In genomic region chr9:35740243-35740642, GRCh38 we compare ENCODE assay signal across 17 cellular contexts. TPM values are rescaled to one million over a fixed set of nuclear protein-coding genes. Genes with fewer than 3 reads are reported as not detected.
DNase-seq lines count a peak whose midpoint lies in the region; ATAC-seq, FAIRE-seq and TF ChIP-seq lines count a peak whose summit lies in the region.
"Had no signal": no experiment of that assay in that cellular context is flagged by ENCODE, and none has a peak within 500 bp of the region (broad histone marks: within the 10 kb centered on the region; RNA-seq: fewer than 3 reads in every experiment).

No MANE protein-coding gene starts in this region.

- peaks cover 11% of the 10 kb centered on the region for H3K4me1 ChIP-seq in HepG2 (ENCODE audit: insufficient read depth, low read length)

- H3K27ac ChIP-seq in HepG2 (ENCODE audit: extremely low read length, insufficient read depth, low read length) = no peak overlapping the region
- H3K27ac ChIP-seq: KMS-11, SK-N-MC had no signal

- no peaks in the 10 kb centered on the region for H3K27me3 ChIP-seq in HepG2 (ENCODE audit: control insufficient read depth in 1 of 2, insufficient read depth in 2 of 2, low read length in 2 of 2)
- H3K27me3 ChIP-seq: MG63 had no signal

- peaks cover 7% of the 10 kb centered on the region for H4K20me1 ChIP-seq in HepG2 (ENCODE audit: insufficient read depth, low read length)

- no peak for TF ChIP-seq RAD21 in HepG2 (CRISPR knock-in tag; IDR thresholded peaks at IDR 0.05)

- no peak overlapping the region for H3K4me2 ChIP-seq in HepG2 (ENCODE audit: low read depth, low read length)
- H3K4me2 ChIP-seq: KMS-11 had no signal

- no peak for TF ChIP-seq CTCF in HepG2 (CRISPR knock-in tag; IDR thresholded peaks at IDR 0.05)

- ATAC-seq in activated T-helper 17 cell treated with anti-CD3 and anti-CD28 coated beads, Interleukin-2, amount 50 U/mL, for 72 hours (replicated peaks) = no peak
- no peak for ATAC-seq in HepG2
- ATAC-seq in HG03378 (IDR thresholded peaks at IDR 0.05; ENCODE audit: unreplicated experiment) = no peak
- ATAC-seq: Panc1, Right ventricle myocardium inferior had no signal

- BruUV-seq in HepG2 (replicated peaks; lab: Mats Ljungman, UMichigan) = no TSS peak

- TF ChIP-seq EP300 in HepG2 (IDR thresholded peaks at IDR 0.05; ENCODE audit: low read depth in 2 of 2, low read length in 2 of 2) (no peak), HepG2 (CRISPR knock-in tag; IDR thresholded peaks at IDR 0.05; ENCODE audit: borderline replicate concordance) (no peak)

- H3K4me3 Mint-ChIP-seq in activated T-helper 17 cell treated with anti-CD3 and anti-CD28 coated beads, Interleukin-2, amount 50 U/mL, for 72 hours = no peak overlapping the region

- H3K9me3 Mint-ChIP-seq in activated T-helper 17 cell treated with anti-CD3 and anti-CD28 coated beads, Interleukin-2, amount 50 U/mL, for 72 hours = no peaks in the 10 kb centered on the region

- no peak for FAIRE-seq in HepG2 (lab: Jason Lieb, UNC)

- POLR2A ChIA-PET in HepG2 (lab: Yijun Ruan, JAX) = interaction anchor here (1.3 to 2.5 kb wide), 2 partner anchors 8 kb away, joined by 6 to 11 read pairs; partner anchors contain the start of genes CREB3, GBA2, RGP1 and TLN1

- peaks cover 94% of the 10 kb centered on the region for H3K36me3 Mint-ChIP-seq in activated T-helper 17 cell treated with anti-CD3 and anti-CD28 coated beads, Interleukin-2, amount 50 U/mL, for 72 hours (ENCODE audit: low read depth)

- intact Hi-C loops in HepG2 (cut with micrococcal nuclease; ENCODE audit: unreplicated experiment) = no loop called here

- H3K9me3 ChIP-seq in HepG2 (ENCODE audit: low read length) = no peaks in the 10 kb centered on the region
- H3K9me3 ChIP-seq: MG63 had no signal

- H3K27ac Mint-ChIP-seq in activated T-helper 17 cell treated with anti-CD3 and anti-CD28 coated beads, Interleukin-2, amount 50 U/mL, for 72 hours = peak overlapping the region; percentile 62

- CTCF ChIA-PET in HepG2 (lab: Yijun Ruan, JAX; ENCODE audit: low intra/inter-chr PET ratio, low total read pairs) = no interaction called here

- H3K9ac ChIP-seq in HepG2 (ENCODE audit: insufficient read depth, low read depth, low read length) = no peak overlapping the region
- H3K9ac ChIP-seq: KMS-11 had no signal

- no peak for DNase-seq in HepG2 (ENCODE audit: low spot score)
- no peak for DNase-seq in activated CD4-positive, CD25-positive, alpha-beta regulatory T cell (lab: John Stamatoyannopoulos, UW)
- DNase-seq: ACHN, COR-L47, DMS153, GOT3, MG63, NCI-H1092, NCI-H146, NCI-H2227 treated with DMSO at 0.1 percent for 48 hours, NCI-H524 had no signal

- 71% methylated on average over 2 of the region's 6 CpGs for WGBS in HepG2 (ENCODE audit: low lambda C conversion rate)

- H2AFZ ChIP-seq in HepG2 (ENCODE audit: low read length) = no peak overlapping the region

- H3K36me3 ChIP-seq in HepG2 (replicated peaks in 1 of 2; ENCODE audit: control insufficient read depth in 1 of 2, insufficient read depth in 2 of 2, low read length in 2 of 2) = peaks cover 53 to 94% of the 10 kb centered on the region in 2 experiments

- peaks cover 18% of the 10 kb centered on the region for H3K79me2 ChIP-seq in HepG2 (ENCODE audit: insufficient read depth, low read length)

- no peak; a peak in 1 of 4 replicates for TF ChIP-seq POLR2A in HepG2 (IDR thresholded peaks at IDR 0.05; ENCODE audit: insufficient read depth in 1 of 2, low read depth in 2 of 2, low read length in 2 of 2)

- no peaks in the 10 kb centered on the region for H3K27me3 Mint-ChIP-seq in activated T-helper 17 cell treated with anti-CD3 and anti-CD28 coated beads, Interleukin-2, amount 50 U/mL, for 72 hours

- in situ Hi-C loops in HepG2 (cut with HindIII; ENCODE audit: extremely low pct_ligation_motif_present, low pct_unique_long_range_greater_than_20kb) = no loop called here

- H3K4me3 ChIP-seq in HepG2 (replicated peaks in 1 of 3; ENCODE audit: insufficient read depth in 1 of 3, low read depth in 2 of 3, low read length in 3 of 3) = no peak overlapping the region
- H3K4me3 ChIP-seq: MG63, SK-N-MC had no signal

- H3K4me1 Mint-ChIP-seq in activated T-helper 17 cell treated with anti-CD3 and anti-CD28 coated beads, Interleukin-2, amount 50 U/mL, for 72 hours = peaks cover 16% of the 10 kb centered on the region

RNA-seq across cellular contexts. Expression of gene CREB3, which starts 7.8 kb away (rescaled TPM):
- 10 to 100 TPM; 23.9 to 40.3 TPM for total RNA-seq in activated T-helper 17 cell treated with anti-CD3 and anti-CD28 coated beads, Interleukin-2, amount 50 U/mL, for 72 hours
- 32.2 and 34.2 TPM in 2 replicates for total RNA-seq in HepG2 (2016; rRNA removed; fragmentation: Illumina TruSeq; extraction: Trizol)
- total RNA-seq in HepG2 (2016; cell fraction: cytosol; rRNA removed; fragmentation: Illumina TruSeq; extraction: Trizol; ENCODE audit: low read depth) = 16.4 and 24.8 TPM in 2 replicates
- total RNA-seq in HepG2 (2016; cell fraction: insoluble cytoplasmic fraction; rRNA removed; fragmentation: Illumina TruSeq; extraction: Trizol) = 35.0 and 35.4 TPM in 2 replicates
- 29.8 and 43.4 TPM in 2 replicates for total RNA-seq in HepG2 (2016; cell fraction: membrane; rRNA removed; fragmentation: Illumina TruSeq; extraction: Trizol)
- 19.0 and 22.6 TPM in 2 replicates for total RNA-seq in HepG2 (2016; cell fraction: nucleus; rRNA removed; fragmentation: Illumina TruSeq; extraction: Trizol)
- 11.1 and 13.5 TPM in 2 replicates for polyA plus RNA-seq in HepG2 (2011; rRNA removed)
- 12.6 and 15.2 TPM in 2 replicates for polyA plus RNA-seq in HepG2 (2011; cell fraction: cytosol; rRNA removed)
- polyA plus RNA-seq in HepG2 (2011; cell fraction: nucleus; rRNA removed) = 15.5 and 16.6 TPM in 2 replicates
- polyA plus RNA-seq in HepG2 (2012) = 12.3 and 13.3 TPM in 2 replicates
- polyA plus RNA-seq in HepG2 (2016; cell fraction: cytosol; fragmentation: Illumina TruSeq; extraction: Trizol; ENCODE audit: low read depth) = 16.3 and 25.4 TPM in 2 replicates
- polyA plus RNA-seq in HepG2 (2016; cell fraction: insoluble cytoplasmic fraction; fragmentation: Illumina TruSeq; extraction: Trizol; ENCODE audit: low read depth) = 29.0 and 30.9 TPM in 2 replicates
- polyA plus RNA-seq in HepG2 (2016; cell fraction: membrane; fragmentation: Illumina TruSeq; extraction: Trizol; ENCODE audit: low read depth) = 26.7 and 33.7 TPM in 2 replicates
- 27.3 and 30.5 TPM in 2 replicates for polyA plus RNA-seq in HepG2 (2016; cell fraction: nucleus; fragmentation: Illumina TruSeq; extraction: Trizol; ENCODE audit: insufficient read depth, low read depth)
- 14.5 and 21.8 TPM in 2 replicates for polyA minus RNA-seq in HepG2 (2011; rRNA and poly(A)+ RNA removed; ENCODE audit: low replicate concordance)
- 5.1 and 6.9 TPM in 2 replicates for polyA minus RNA-seq in HepG2 (2011; cell fraction: cytosol; rRNA and poly(A)+ RNA removed)
- polyA minus RNA-seq in HepG2 (2011; cell fraction: nucleus; rRNA and poly(A)+ RNA removed) = 9.9 and 11.1 TPM in 2 replicates

RNA-seq across cellular contexts. Expression of gene TLN1, which starts 8.2 kb away (rescaled TPM):
- 100 to 1,000 TPM; 293 to 458 TPM for total RNA-seq in activated T-helper 17 cell treated with anti-CD3 and anti-CD28 coated beads, Interleukin-2, amount 50 U/mL, for 72 hours
- 51.8 and 53.7 TPM in 2 replicates for total RNA-seq in HepG2 (2016; rRNA removed; fragmentation: Illumina TruSeq; extraction: Trizol)
- total RNA-seq in HepG2 (2016; cell fraction: cytosol; rRNA removed; fragmentation: Illumina TruSeq; extraction: Trizol; ENCODE audit: low read depth) = 5.4 and 5.6 TPM in 2 replicates
- total RNA-seq in HepG2 (2016; cell fraction: insoluble cytoplasmic fraction; rRNA removed; fragmentation: Illumina TruSeq; extraction: Trizol) = 48.7 and 53.6 TPM in 2 replicates
- 16.4 and 17.1 TPM in 2 replicates for total RNA-seq in HepG2 (2016; cell fraction: membrane; rRNA removed; fragmentation: Illumina TruSeq; extraction: Trizol)
- 44.1 and 46.3 TPM in 2 replicates for total RNA-seq in HepG2 (2016; cell fraction: nucleus; rRNA removed; fragmentation: Illumina TruSeq; extraction: Trizol)
- 35.2 and 52.6 TPM in 2 replicates for polyA plus RNA-seq in HepG2 (2011; rRNA removed)
- polyA plus RNA-seq in HepG2 (2011; cell fraction: cytosol; rRNA removed) = 26.4 and 37.0 TPM in 2 replicates
- 60.2 and 61.4 TPM in 2 replicates for polyA plus RNA-seq in HepG2 (2011; cell fraction: nucleus; rRNA removed)
- 37.0 and 57.6 TPM in 2 replicates for polyA plus RNA-seq in HepG2 (2012)
- 3.2 and 3.6 TPM in 2 replicates for polyA plus RNA-seq in HepG2 (2016; cell fraction: cytosol; fragmentation: Illumina TruSeq; extraction: Trizol; ENCODE audit: low read depth)
- polyA plus RNA-seq in HepG2 (2016; cell fraction: insoluble cytoplasmic fraction; fragmentation: Illumina TruSeq; extraction: Trizol; ENCODE audit: low read depth) = 38.8 and 63.9 TPM in 2 replicates
- 5.7 and 8.6 TPM in 2 replicates for polyA plus RNA-seq in HepG2 (2016; cell fraction: membrane; fragmentation: Illumina TruSeq; extraction: Trizol; ENCODE audit: low read depth)
- polyA plus RNA-seq in HepG2 (2016; cell fraction: nucleus; fragmentation: Illumina TruSeq; extraction: Trizol; ENCODE audit: insufficient read depth, low read depth) = 55.3 and 65.8 TPM in 2 replicates
- polyA minus RNA-seq in HepG2 (2011; rRNA and poly(A)+ RNA removed; ENCODE audit: low replicate concordance) = 166 and 414 TPM in 2 replicates
- polyA minus RNA-seq in HepG2 (2011; cell fraction: cytosol; rRNA and poly(A)+ RNA removed) = 120 and 167 TPM in 2 replicates
- polyA minus RNA-seq in HepG2 (2011; cell fraction: nucleus; rRNA and poly(A)+ RNA removed) = 38.1 and 53.7 TPM in 2 replicates

RNA-seq across cellular contexts. Expression of gene GBA2, which starts 8.8 kb away (rescaled TPM):
- total RNA-seq in activated T-helper 17 cell treated with anti-CD3 and anti-CD28 coated beads, Interleukin-2, amount 50 U/mL, for 72 hours = 10 to 100 TPM; 27.0 to 36.0 TPM
- total RNA-seq in HepG2 (2016; rRNA removed; fragmentation: Illumina TruSeq; extraction: Trizol) = 24.4 and 37.5 TPM in 2 replicates
- 11.1 and 11.7 TPM in 2 replicates for total RNA-seq in HepG2 (2016; cell fraction: cytosol; rRNA removed; fragmentation: Illumina TruSeq; extraction: Trizol; ENCODE audit: low read depth)
- 21.2 and 40.4 TPM in 2 replicates for total RNA-seq in HepG2 (2016; cell fraction: insoluble cytoplasmic fraction; rRNA removed; fragmentation: Illumina TruSeq; extraction: Trizol)
- 27.6 and 27.8 TPM in 2 replicates for total RNA-seq in HepG2 (2016; cell fraction: membrane; rRNA removed; fragmentation: Illumina TruSeq; extraction: Trizol)
- total RNA-seq in HepG2 (2016; cell fraction: nucleus; rRNA removed; fragmentation: Illumina TruSeq; extraction: Trizol) = 70.2 and 71.7 TPM in 2 replicates
- 86.1 and 96.9 TPM in 2 replicates for polyA plus RNA-seq in HepG2 (2011; rRNA removed)
- polyA plus RNA-seq in HepG2 (2011; cell fraction: cytosol; rRNA removed) = 54.1 and 58.1 TPM in 2 replicates
- polyA plus RNA-seq in HepG2 (2011; cell fraction: nucleus; rRNA removed) = 385 and 395 TPM in 2 replicates
- polyA plus RNA-seq in HepG2 (2012) = 50.0 and 65.4 TPM in 2 replicates
- polyA plus RNA-seq in HepG2 (2016; cell fraction: cytosol; fragmentation: Illumina TruSeq; extraction: Trizol; ENCODE audit: low read depth) = 10.5 and 11.2 TPM in 2 replicates
- polyA plus RNA-seq in HepG2 (2016; cell fraction: insoluble cytoplasmic fraction; fragmentation: Illumina TruSeq; extraction: Trizol; ENCODE audit: low read depth) = 21.6 and 24.7 TPM in 2 replicates
- polyA plus RNA-seq in HepG2 (2016; cell fraction: membrane; fragmentation: Illumina TruSeq; extraction: Trizol; ENCODE audit: low read depth) = 23.2 and 23.4 TPM in 2 replicates
- 145 and 166 TPM in 2 replicates for polyA plus RNA-seq in HepG2 (2016; cell fraction: nucleus; fragmentation: Illumina TruSeq; extraction: Trizol; ENCODE audit: insufficient read depth, low read depth)
- polyA minus RNA-seq in HepG2 (2011; rRNA and poly(A)+ RNA removed; ENCODE audit: low replicate concordance) = 62.6 and 136 TPM in 2 replicates
- 24.7 and 24.9 TPM in 2 replicates for polyA minus RNA-seq in HepG2 (2011; cell fraction: cytosol; rRNA and poly(A)+ RNA removed)
- 155 and 168 TPM in 2 replicates for polyA minus RNA-seq in HepG2 (2011; cell fraction: nucleus; rRNA and poly(A)+ RNA removed)

RNA-seq across cellular contexts. Expression of gene RGP1, which starts 8.8 kb away (rescaled TPM):
- 10 to 100 TPM; 18.9 to 25.6 TPM for total RNA-seq in activated T-helper 17 cell treated with anti-CD3 and anti-CD28 coated beads, Interleukin-2, amount 50 U/mL, for 72 hours
- 12.6 and 12.7 TPM in 2 replicates for total RNA-seq in HepG2 (2016; rRNA removed; fragmentation: Illumina TruSeq; extraction: Trizol)
- 1.6 and 1.9 TPM in 2 replicates for total RNA-seq in HepG2 (2016; cell fraction: cytosol; rRNA removed; fragmentation: Illumina TruSeq; extraction: Trizol; ENCODE audit: low read depth)
- 10.9 and 13.5 TPM in 2 replicates for total RNA-seq in HepG2 (2016; cell fraction: insoluble cytoplasmic fraction; rRNA removed; fragmentation: Illumina TruSeq; extraction: Trizol)
- total RNA-seq in HepG2 (2016; cell fraction: membrane; rRNA removed; fragmentation: Illumina TruSeq; extraction: Trizol) = 7.5 and 7.7 TPM in 2 replicates
- 9.8 and 10.7 TPM in 2 replicates for total RNA-seq in HepG2 (2016; cell fraction: nucleus; rRNA removed; fragmentation: Illumina TruSeq; extraction: Trizol)
- 18.7 and 21.0 TPM in 2 replicates for polyA plus RNA-seq in HepG2 (2011; rRNA removed)
- 13.4 and 13.5 TPM in 2 replicates for polyA plus RNA-seq in HepG2 (2011; cell fraction: cytosol; rRNA removed)
- 31.7 and 33.0 TPM in 2 replicates for polyA plus RNA-seq in HepG2 (2011; cell fraction: nucleus; rRNA removed)
- 10.9 TPM in 2 replicates for polyA plus RNA-seq in HepG2 (2012)
- 3.5 and 3.8 TPM in 2 replicates for polyA plus RNA-seq in HepG2 (2016; cell fraction: cytosol; fragmentation: Illumina TruSeq; extraction: Trizol; ENCODE audit: low read depth)
- 9.5 and 11.3 TPM in 2 replicates for polyA plus RNA-seq in HepG2 (2016; cell fraction: insoluble cytoplasmic fraction; fragmentation: Illumina TruSeq; extraction: Trizol; ENCODE audit: low read depth)
- 5.6 TPM in 2 replicates for polyA plus RNA-seq in HepG2 (2016; cell fraction: membrane; fragmentation: Illumina TruSeq; extraction: Trizol; ENCODE audit: low read depth)
- 14.0 and 14.1 TPM in 2 replicates for polyA plus RNA-seq in HepG2 (2016; cell fraction: nucleus; fragmentation: Illumina TruSeq; extraction: Trizol; ENCODE audit: insufficient read depth, low read depth)
- 32.1 and 35.8 TPM in 2 replicates for polyA minus RNA-seq in HepG2 (2011; rRNA and poly(A)+ RNA removed; ENCODE audit: low replicate concordance)
- polyA minus RNA-seq in HepG2 (2011; cell fraction: cytosol; rRNA and poly(A)+ RNA removed) = 8.6 and 10.3 TPM in 2 replicates
- polyA minus RNA-seq in HepG2 (2011; cell fraction: nucleus; rRNA and poly(A)+ RNA removed) = 13.1 and 16.8 TPM in 2 replicates

RNA-seq across cellular contexts. Expression of gene MSMP, which starts 13.8 kb away (rescaled TPM):
- not detected for total RNA-seq in activated T-helper 17 cell treated with anti-CD3 and anti-CD28 coated beads, Interleukin-2, amount 50 U/mL, for 72 hours
- 0.24 and 0.49 TPM in 2 replicates for total RNA-seq in HepG2 (2016; rRNA removed; fragmentation: Illumina TruSeq; extraction: Trizol)
- not detected in 2 replicates for total RNA-seq in HepG2 (2016; cell fraction: cytosol; rRNA removed; fragmentation: Illumina TruSeq; extraction: Trizol; ENCODE audit: low read depth)
- total RNA-seq in HepG2 (2016; cell fraction: insoluble cytoplasmic fraction; rRNA removed; fragmentation: Illumina TruSeq; extraction: Trizol) = not detected in 2 replicates
- 0.71 TPM in 1 of 2 replicates, not detected in the other for total RNA-seq in HepG2 (2016; cell fraction: membrane; rRNA removed; fragmentation: Illumina TruSeq; extraction: Trizol)
- not detected in 2 replicates for total RNA-seq in HepG2 (2016; cell fraction: nucleus; rRNA removed; fragmentation: Illumina TruSeq; extraction: Trizol)
- 0.34 and 0.46 TPM in 2 replicates for polyA plus RNA-seq in HepG2 (2011; rRNA removed)
- polyA plus RNA-seq in HepG2 (2011; cell fraction: cytosol; rRNA removed) = 0.32 and 0.45 TPM in 2 replicates
- 0.42 TPM in 1 of 2 replicates, not detected in the other for polyA plus RNA-seq in HepG2 (2011; cell fraction: nucleus; rRNA removed)
- 0.76 TPM in 1 of 2 replicates, not detected in the other for polyA plus RNA-seq in HepG2 (2012)
- polyA plus RNA-seq in HepG2 (2016; cell fraction: cytosol; fragmentation: Illumina TruSeq; extraction: Trizol; ENCODE audit: low read depth) = 0.66 and 1.2 TPM in 2 replicates
- polyA plus RNA-seq in HepG2 (2016; cell fraction: insoluble cytoplasmic fraction; fragmentation: Illumina TruSeq; extraction: Trizol; ENCODE audit: low read depth) = 0.62 TPM in 1 of 2 replicates, not detected in the other
- 0.55 and 2.2 TPM in 2 replicates for polyA plus RNA-seq in HepG2 (2016; cell fraction: membrane; fragmentation: Illumina TruSeq; extraction: Trizol; ENCODE audit: low read depth)
- not detected in 2 replicates for polyA plus RNA-seq in HepG2 (2016; cell fraction: nucleus; fragmentation: Illumina TruSeq; extraction: Trizol; ENCODE audit: insufficient read depth, low read depth)
- 0.62 TPM in 1 of 2 replicates, not detected in the other for polyA minus RNA-seq in HepG2 (2011; rRNA and poly(A)+ RNA removed; ENCODE audit: low replicate concordance)
- polyA minus RNA-seq in HepG2 (2011; cell fraction: cytosol; rRNA and poly(A)+ RNA removed) = not detected in 2 replicates
- polyA minus RNA-seq in HepG2 (2011; cell fraction: nucleus; rRNA and poly(A)+ RNA removed) = not detected in 2 replicates
- total RNA-seq: Right ventricle myocardium inferior had no signal
